Comparison of ENCODE assay signal across 9 cellular contexts in genomic region chr9:19101203-19101602, GRCh38. TPM values are rescaled to one million over a fixed set of nuclear protein-coding genes. Genes with fewer than 3 reads are reported as not detected.
DNase-seq lines count a peak whose midpoint lies in the region; ATAC-seq, FAIRE-seq and TF ChIP-seq lines count a peak whose summit lies in the region.
"Had no signal": no experiment of that assay in that cellular context is flagged by ENCODE, and none has a peak within 500 bp of the region (broad histone marks: within the 10 kb centered on the region; RNA-seq: fewer than 3 reads in every experiment).

No MANE protein-coding gene starts in this region.

- TF ChIP-seq CTCF in GM06990 (IDR thresholded peaks at IDR 0.05; ENCODE audit: insufficient read depth, low read length, poor library complexity, severe bottlenecking): no peak
- TF ChIP-seq CTCF in NB4 (IDR thresholded peaks at IDR 0.05; ENCODE audit: low read depth, low read length): no peak
- no peak for TF ChIP-seq CTCF in bronchial epithelial cell (IDR thresholded peaks at IDR 0.05; ENCODE audit: insufficient read depth, low read length, severe bottlenecking)
- TF ChIP-seq CTCF in neural cell (IDR thresholded peaks at IDR 0.05; ENCODE audit: poor library complexity, severe bottlenecking): no peak

- H3K4me3 ChIP-seq in GM06990 (replicated peaks; ENCODE audit: low read depth, low read length) (peak overlapping the region; percentile 73), NB4 (ENCODE audit: low read depth, low read length) (peak overlapping the region; percentile 95), bronchial epithelial cell (ENCODE audit: low read depth, low read length) (peak overlapping the region; percentile 4), neural cell (ENCODE audit: low read length) (peak overlapping the region; percentile 90)

- FAIRE-seq in bronchial epithelial cell (lab: Jason Lieb, UNC): no peak

- H3K79me2 ChIP-seq in neural cell (replicated peaks; ENCODE audit: insufficient read depth, low read length): peaks cover 28% of the 10 kb centered on the region

- no peaks in the 10 kb centered on the region for H4K20me1 ChIP-seq in neural cell (ENCODE audit: insufficient read depth)

- H3K36me3 ChIP-seq in GM06990 (ENCODE audit: control insufficient read depth, insufficient read depth, low read length) (peaks cover 1% of the 10 kb centered on the region), bronchial epithelial cell (ENCODE audit: control insufficient read depth, insufficient read depth, low read length) (peaks cover 1% of the 10 kb centered on the region), neural cell (ENCODE audit: insufficient read depth, low read length) (no peaks in the 10 kb centered on the region)

- no peaks in the 10 kb centered on the region for H3K9me3 ChIP-seq in neural cell (ENCODE audit: low read length)

- intact Hi-C loops in posterior vena cava (cut with DNase I): loop anchor here in 1 of 2 donors (5.0 to 10.0 kb wide), 2 partner anchors 46 to 71 kb away; no protein-coding TSS in a partner anchor

- H3K27me3 ChIP-seq in GM06990 (replicated peaks; ENCODE audit: control insufficient read depth, insufficient read depth, low read length) (no peaks in the 10 kb centered on the region), bronchial epithelial cell (ENCODE audit: control insufficient read depth, insufficient read depth, low read length) (no peaks in the 10 kb centered on the region), neural cell (ENCODE audit: insufficient read depth, low read depth, low read length) (no peaks in the 10 kb centered on the region)

- TF ChIP-seq RAD21 in neural cell (conservative IDR thresholded peaks at IDR 0.05): no peak

- H3K9me2 ChIP-seq in neural cell (ENCODE audit: insufficient read depth, low read length): no peaks in the 10 kb centered on the region

- H3K4me2 ChIP-seq in neural cell (ENCODE audit: low read length): no peak overlapping the region

- no peak overlapping the region for H3K27ac ChIP-seq in neural cell (ENCODE audit: low read length)

- no peak for ATAC-seq in HG03139 (IDR thresholded peaks at IDR 0.05; ENCODE audit: unreplicated experiment)
- no peak for ATAC-seq in HG03342 (IDR thresholded peaks at IDR 0.05; ENCODE audit: unreplicated experiment)

- H2AFZ ChIP-seq in neural cell (ENCODE audit: low read depth, low read length): no peak overlapping the region

- TF ChIP-seq EP300 in neural cell (conservative IDR thresholded peaks at IDR 0.05; ENCODE audit: poor library complexity, severe bottlenecking): no peak

- TF ChIP-seq POLR2A in NB4 (IDR thresholded peaks at IDR 0.05; ENCODE audit: extremely low read depth, insufficient read length): no peak

- no peaks in the 10 kb centered on the region for H3F3A ChIP-seq in neural cell (ENCODE audit: insufficient read depth, low read length, poor library complexity, severe bottlenecking)

- no peak overlapping the region for H3K9ac ChIP-seq in neural cell (ENCODE audit: low read length)

- DNase-seq in GM06990 (ENCODE audit: extremely low read depth, insufficient read length): no peak
- no peak for DNase-seq in NB4 (ENCODE audit: low read depth)
- DNase-seq in bronchial epithelial cell (ENCODE audit: low read depth): no peak
- no peak for DNase-seq in posterior vena cava (ENCODE audit: low spot score)
- DNase-seq in cerebellum (ENCODE audit: low spot score): no peak

TF ChIP-seq in neural cell, 6 proteins besides CTCF, POLR2A, EP300 and RAD21:
- TF ChIP-seq REST (IDR thresholded peaks at IDR 0.05; ENCODE audit: borderline replicate concordance): no peak
- no peak for TF ChIP-seq SMC3 (conservative IDR thresholded peaks at IDR 0.05; ENCODE audit: poor library complexity)
- no peak for TF ChIP-seq EZH2 (IDR thresholded peaks at IDR 0.05; ENCODE audit: borderline replicate concordance, insufficient read depth, low read length, poor library complexity, severe bottlenecking)

RNA-seq across cellular contexts. Expression of gene HAUS6, which starts 1.5 kb away (rescaled TPM):
- total RNA-seq in bronchial epithelial cell: 11.1 and 12.9 TPM in 2 replicates
- 13.5 and 15.2 TPM in 2 replicates for polyA plus RNA-seq in neural cell
- polyA minus RNA-seq in neural cell: 29.8 and 30.4 TPM in 2 replicates
- total RNA-seq in posterior vena cava: 10 to 100 TPM in 1 of 2 donors, 1 to 10 TPM in 1; 9.8 to 10.5 TPM
- total RNA-seq in cerebellum: 25.4 TPM

RNA-seq across cellular contexts. Expression of gene PLIN2, which starts 26.1 kb away (rescaled TPM):
- 167 and 209 TPM in 2 replicates for total RNA-seq in bronchial epithelial cell
- 6.7 and 6.9 TPM in 2 replicates for polyA plus RNA-seq in neural cell
- 3.7 and 3.9 TPM in 2 replicates for polyA minus RNA-seq in neural cell
- 100 to 1,000 TPM; 152 to 368 TPM for total RNA-seq in posterior vena cava
- 18.2 TPM for total RNA-seq in cerebellum
- total RNA-seq: HT1080 had no signal

RNA-seq across cellular contexts. Expression of gene RRAGA, which starts 52.0 kb away (rescaled TPM):
- total RNA-seq in bronchial epithelial cell (29.7 and 41.6 TPM in 2 replicates), posterior vena cava (10 to 100 TPM; 88.3 to 88.7 TPM), cerebellum (44.5 TPM)
- polyA plus RNA-seq in neural cell: 81.5 and 89.8 TPM in 2 replicates
- 87.6 and 94.2 TPM in 2 replicates for polyA minus RNA-seq in neural cell

Comparison
In these comparisons a context has a peak if more than half of its experiments do, and no peak if none do; other contexts are left out.
1. H3K4me3 ChIP-seq: peak in every context shown above with its lines; median percentile 95 in NB4; 90 in neural cell; 73 in GM06990; 4 in bronchial epithelial cell.